ENCODE assay signal across 24 cellular contexts in the genomic region with DNA sequence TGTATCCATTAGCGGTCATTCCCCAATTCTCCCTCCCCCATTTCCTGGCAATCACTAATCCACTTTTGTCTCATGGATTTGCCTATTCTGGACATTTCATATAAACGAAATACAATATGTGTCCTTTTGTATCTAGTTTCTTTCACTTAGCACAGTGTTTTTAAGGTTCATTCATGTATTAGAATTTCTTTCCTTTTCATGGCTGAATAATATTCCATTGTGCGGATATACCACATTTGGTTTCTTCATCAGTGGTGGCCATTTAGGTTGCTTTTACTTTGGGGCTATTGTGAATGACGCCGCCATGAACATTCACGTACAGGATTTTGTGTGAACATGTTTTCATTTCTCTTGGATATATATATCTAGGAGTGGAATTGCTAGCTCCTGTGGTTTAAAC.
"Had no signal": no experiment of that assay in that cellular context is flagged by ENCODE, and none has a peak within 500 bp of the region (broad histone marks: within the 10 kb centered on the region; RNA-seq: fewer than 3 reads in every experiment).

No MANE protein-coding gene starts in this region.

- DNase-seq: activated CD4-positive, alpha-beta T cell treated with anti-CD3 and anti-CD28 coated beads for 4 hours; activated CD8-positive, alpha-beta memory T cell treated with anti-CD3 and anti-CD28 coated beads, Interleukin-2, amount 10 ng/mL, durations not matched to agents 7 days and 5 days; activated CD8-positive, alpha-beta T cell treated with anti-CD3 and anti-CD28 coated beads for 36 hours; aorta; cortex of kidney; endodermal cell; head of caudate nucleus; hypothalamus; left ventricle myocardium inferior; naive thymus-derived CD8-positive, alpha-beta T cell; spleen; stimulated activated CD4-positive, alpha-beta T cell treated with anti-CD3 and anti-CD28 coated beads, Interleukin-4, amount 100 ng/mL, for 4 hours; stomach; T-cell; T1000; trophoblast cell; uterus had no signal

- H3K9me3 Mint-ChIP-seq: endodermal cell, neural progenitor cell, T-cell had no signal

- H3K4me3 ChIP-seq: breast epithelium, gastroesophageal sphincter, left ventricle myocardium inferior, neural progenitor cell, spleen, stomach, suprapubic skin, uterus had no signal

- H3K27me3 Mint-ChIP-seq: activated CD8-positive, alpha-beta memory T cell treated with anti-CD3 and anti-CD28 coated beads, Interleukin-2, amount 10 ng/mL, durations not matched to agents 7 days and 5 days; activated CD8-positive, alpha-beta T cell treated with anti-CD3 and anti-CD28 coated beads for 36 hours; naive thymus-derived CD8-positive, alpha-beta T cell; T-cell had no signal

- H3K4me1 Mint-ChIP-seq: neural progenitor cell, WTC11 had no signal

- H3K9me3 ChIP-seq: breast epithelium, gastroesophageal sphincter, left ventricle myocardium inferior, spleen, stomach, suprapubic skin, uterus had no signal

- H3K4me1 ChIP-seq: neural progenitor cell had no signal

- H3K27ac ChIP-seq: breast epithelium, neural progenitor cell, spleen, suprapubic skin, uterus had no signal

- ATAC-seq: activated CD8-positive, alpha-beta memory T cell treated with anti-CD3 and anti-CD28 coated beads, Interleukin-2, amount 10 ng/mL, durations not matched to agents 7 days and 5 days; activated CD8-positive, alpha-beta T cell treated with anti-CD3 and anti-CD28 coated beads for 36 hours; activated naive CD4-positive, alpha-beta T cell treated with anti-CD3 and anti-CD28 coated beads, Interleukin-2, amount 50 U/mL, for 72 hours; gastroesophageal sphincter; naive thymus-derived CD8-positive, alpha-beta T cell; T-cell; WTC11 had no signal

- H3K27me3 ChIP-seq: breast epithelium, gastroesophageal sphincter, neural progenitor cell, spleen, stomach, suprapubic skin, uterus had no signal

- H3K4me3 Mint-ChIP-seq: activated CD8-positive, alpha-beta memory T cell treated with anti-CD3 and anti-CD28 coated beads, Interleukin-2, amount 10 ng/mL, durations not matched to agents 7 days and 5 days; activated CD8-positive, alpha-beta T cell treated with anti-CD3 and anti-CD28 coated beads for 36 hours; activated T-helper 1 cell treated with anti-CD3 and anti-CD28 coated beads, Interleukin-12 subunit alpha, Interleukin-12 subunit beta, Interleukin-2, Interleukin-4 antibody, amounts not matched to agents 30 ng/mL and 10 ng/mL and 1 ng/mL, durations not matched to agents 14 hours and 24 hours and 36 hours; endodermal cell; naive thymus-derived CD8-positive, alpha-beta T cell; neural progenitor cell; T-cell; WTC11 had no signal

- H3K27ac Mint-ChIP-seq: activated CD8-positive, alpha-beta memory T cell treated with anti-CD3 and anti-CD28 coated beads, Interleukin-2, amount 10 ng/mL, durations not matched to agents 7 days and 5 days; activated CD8-positive, alpha-beta T cell treated with anti-CD3 and anti-CD28 coated beads for 36 hours; activated naive CD4-positive, alpha-beta T cell treated with anti-CD3 and anti-CD28 coated beads, Interleukin-2, amount 50 U/mL, for 72 hours; endodermal cell; neural progenitor cell; T-cell; WTC11 had no signal

- H3K36me3 Mint-ChIP-seq: neural progenitor cell, WTC11 had no signal

- H3K36me3 ChIP-seq: breast epithelium, neural progenitor cell, uterus had no signal
